Comparison of ENCODE assay signal across 18 cellular contexts in the genomic region with DNA sequence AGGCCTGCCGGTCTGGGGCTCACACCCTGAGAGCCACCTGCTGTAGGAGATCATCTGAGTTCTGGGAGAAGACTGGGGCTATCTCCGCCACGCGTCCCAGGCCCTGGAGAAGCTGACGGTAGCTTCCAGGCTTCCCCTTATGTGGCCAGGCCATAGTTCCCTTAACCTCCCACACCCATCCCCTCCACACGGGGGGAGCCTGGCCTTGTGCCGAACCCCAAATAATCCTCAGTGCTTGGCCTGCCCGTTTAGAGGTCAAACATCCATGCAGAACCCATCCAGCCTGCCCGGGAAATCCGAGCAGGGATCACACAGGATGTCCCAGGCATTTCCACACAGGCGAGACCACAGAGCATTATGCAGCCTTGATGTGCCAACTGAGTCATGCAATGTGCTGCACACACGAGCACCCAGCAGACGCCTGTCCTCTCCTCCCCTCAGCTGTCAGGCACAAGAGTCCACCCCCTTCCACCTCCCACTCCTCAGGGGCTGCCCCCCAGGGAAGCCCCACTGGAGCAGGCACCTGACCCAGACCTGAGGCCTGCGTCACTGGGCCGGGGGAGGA.
DNase-seq lines count a peak whose midpoint lies in the region; ATAC-seq and TF ChIP-seq lines count a peak whose summit lies in the region.
"Had no signal": no experiment of that assay in that cellular context is flagged by ENCODE, and none has a peak within 500 bp of the region (broad histone marks: within the 10 kb centered on the region; RNA-seq: fewer than 3 reads in every experiment).

No MANE protein-coding gene starts in this region.

- no peak overlapping the region for H2AFZ ChIP-seq in fibroblast of lung (ENCODE audit: low read length)

- ATAC-seq in psoas muscle: peak in 3 of 4 donors; percentile 36 to 57 (median 55)
- ATAC-seq: activated CD8-positive, alpha-beta memory T cell treated with anti-CD3 and anti-CD28 coated beads, Interleukin-2, amount 10 ng/mL, durations not matched to agents 7 days and 5 days; left lobe of liver; stimulated activated naive B cell treated with anti-CD40 and anti-IgM and Interleukin-4, amounts not matched to agents 10 μg/mL and 1 μg/mL and 100 μg/mL, for 72 hours had no signal

- DNase-seq in EH (ENCODE audit: low read depth): peak; percentile 31
- peak; percentile 58 for DNase-seq in NB4 (ENCODE audit: low read depth)
- DNase-seq in fibroblast of lung (ENCODE audit: low read depth in 2 of 2): peak; percentile 42 to 79
- DNase-seq in psoas muscle: no peak
- no peak for DNase-seq in HUDEP-2 (lab: John Stamatoyannopoulos, UW; ENCODE audit: unreplicated experiment in 76 of 76)
- no peak for DNase-seq in HEK293T (ENCODE audit: extremely low spot score)
- DNase-seq in NCI-H1436 (lab: John Stamatoyannopoulos, UW): no peak
- no peak for DNase-seq in mucosa of gallbladder (ENCODE audit: low spot score)
- DNase-seq: activated CD4-positive, alpha-beta T cell treated with anti-CD3 and anti-CD28 coated beads for 1 hour; activated CD8-positive, alpha-beta memory T cell treated with anti-CD3 and anti-CD28 coated beads, Interleukin-2, amount 10 ng/mL, durations not matched to agents 7 days and 5 days; activated effector memory CD4-positive, alpha-beta T cell treated with anti-CD3 and anti-CD28 coated beads, Interleukin-2, amount 50 U/mL, for 16 hours; amniotic stem cell; CD4-positive, CD25-positive, alpha-beta regulatory T cell; DND-41; naive B cell; NCI-H1694; stimulated activated naive B cell treated with anti-CD40 and anti-IgM and Interleukin-4, amounts not matched to agents 10 μg/mL and 1 μg/mL and 100 μg/mL, for 72 hours had no signal

- peaks cover 2% of the 10 kb centered on the region for H3K4me1 ChIP-seq in fibroblast of lung (ENCODE audit: control insufficient read depth, extremely low read depth, insufficient read depth, low read length)
- H3K4me1 ChIP-seq in psoas muscle: peaks cover 22% of the 10 kb centered on the region

- TF ChIP-seq CTCF in NB4 (IDR thresholded peaks at IDR 0.05; ENCODE audit: low read depth, low read length) (no peak), fibroblast of lung (conservative IDR thresholded peaks at IDR 0.05 in 1 of 2, IDR thresholded peaks at IDR 0.05 in 1 of 2; ENCODE audit: low read depth in 1 of 2, low read length in 2 of 2) (no peak), psoas muscle (IDR thresholded peaks at IDR 0.05) (no peak)

- H3K79me2 ChIP-seq in fibroblast of lung (ENCODE audit: control insufficient read depth, insufficient read depth, low read length): no peaks in the 10 kb centered on the region

- CTCF ChIA-PET in HEK293T (lab: Yijun Ruan, JAX): interaction anchor here (0.6 kb wide), 1 partner anchor 77 kb away, joined by 3 read pairs; no protein-coding TSS in a partner anchor

- H3K9me3 ChIP-seq in fibroblast of lung (ENCODE audit: control insufficient read depth, insufficient read depth, low read depth, low read length) (no peaks in the 10 kb centered on the region), psoas muscle (no peaks in the 10 kb centered on the region)

- no peak overlapping the region for H3K4me2 ChIP-seq in fibroblast of lung (ENCODE audit: extremely low read depth, insufficient read depth, low read length)

- intact Hi-C loops in psoas muscle (cut with DNase I): no loop called here

- TF ChIP-seq POLR2A in NB4 (IDR thresholded peaks at IDR 0.05; ENCODE audit: extremely low read depth, insufficient read length): no peak

- no peak overlapping the region for H3K9ac ChIP-seq in fibroblast of lung (ENCODE audit: insufficient read depth, low read length)

- H3K27me3 ChIP-seq in fibroblast of lung (ENCODE audit: control insufficient read depth, insufficient read depth, low read length) (no peaks in the 10 kb centered on the region), psoas muscle (ENCODE audit: insufficient read depth in 3 of 3, low read length in 2 of 3) (no peaks in the 10 kb centered on the region)

- no peaks in the 10 kb centered on the region for H3K36me3 ChIP-seq in fibroblast of lung (ENCODE audit: control insufficient read depth, insufficient read depth, low read length)
- H3K36me3 ChIP-seq in psoas muscle (ENCODE audit: insufficient read depth in 1 of 2, low read depth in 1 of 2): no peaks in the 10 kb centered on the region

- 76 to 86% (median 77%) methylated on average over 15 of the region's 15 CpGs for whole genome bisulfite sequencing in psoas muscle, 3 donors

- no peaks in the 10 kb centered on the region for H4K20me1 ChIP-seq in fibroblast of lung (ENCODE audit: control insufficient read depth, extremely low read depth, insufficient read depth, low read length)

- POLR2A ChIA-PET in HEK293T (lab: Yijun Ruan, JAX): no interaction called here

- H3K4me3 ChIP-seq in NB4 (ENCODE audit: low read depth, low read length): no peak overlapping the region
- H3K4me3 ChIP-seq in fibroblast of lung (replicated peaks in 1 of 4; ENCODE audit: control extremely low read depth in 1 of 4, insufficient read depth in 1 of 4, low read depth in 3 of 4, low read length in 4 of 4): no peak overlapping the region
- no peak overlapping the region for H3K4me3 ChIP-seq in psoas muscle

- no peak overlapping the region for H3K27ac ChIP-seq in fibroblast of lung (ENCODE audit: insufficient read depth, low read length)
- H3K27ac ChIP-seq in psoas muscle: no peak overlapping the region

TF ChIP-seq in HEK293T, 16 proteins besides CTCF, POLR2A, EP300 and RAD21:
- TF ChIP-seq BHLHE40 (IDR thresholded peaks at IDR 0.05; ENCODE audit: borderline replicate concordance): no peak
- TF ChIP-seq ELF4 (IDR thresholded peaks at IDR 0.05): no peak
- TF ChIP-seq NFRKB (IDR thresholded peaks at IDR 0.05): no peak
- TF ChIP-seq CTBP1 (IDR thresholded peaks at IDR 0.05; ENCODE audit: borderline replicate concordance): no peak
- TF ChIP-seq ZNF384 (IDR thresholded peaks at IDR 0.05): no peak
- TF ChIP-seq FOXK2 (IDR thresholded peaks at IDR 0.05): no peak
- no peak for TF ChIP-seq SP1 (IDR thresholded peaks at IDR 0.05)
- TF ChIP-seq, protein P1, sequence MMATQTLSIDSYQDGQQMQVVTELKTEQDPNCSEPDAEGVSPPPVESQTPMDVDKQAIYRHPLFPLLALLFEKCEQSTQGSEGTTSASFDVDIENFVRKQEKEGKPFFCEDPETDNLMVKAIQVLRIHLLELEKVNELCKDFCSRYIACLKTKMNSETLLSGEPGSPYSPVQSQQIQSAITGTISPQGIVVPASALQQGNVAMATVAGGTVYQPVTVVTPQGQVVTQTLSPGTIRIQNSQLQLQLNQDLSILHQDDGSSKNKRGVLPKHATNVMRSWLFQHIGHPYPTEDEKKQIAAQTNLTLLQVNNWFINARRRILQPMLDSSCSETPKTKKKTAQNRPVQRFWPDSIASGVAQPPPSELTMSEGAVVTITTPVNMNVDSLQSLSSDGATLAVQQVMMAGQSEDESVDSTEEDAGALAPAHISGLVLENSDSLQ (IDR thresholded peaks at IDR 0.05): no peak
- TF ChIP-seq FOXM1 (IDR thresholded peaks at IDR 0.05; ENCODE audit: borderline replicate concordance): no peak
- no peak for TF ChIP-seq TARDBP (IDR thresholded peaks at IDR 0.05)
- TF ChIP-seq LEF1 (IDR thresholded peaks at IDR 0.05; ENCODE audit: borderline replicate concordance): no peak
- TF ChIP-seq FOXA1 (IDR thresholded peaks at IDR 0.05): no peak
- no peak for TF ChIP-seq ARNT (IDR thresholded peaks at IDR 0.05)
- no peak for TF ChIP-seq L3MBTL2 (conservative IDR thresholded peaks at IDR 0.05)
- no peak for TF ChIP-seq SUZ12 (IDR thresholded peaks at IDR 0.05)

Comparison
In these comparisons a context has a peak if more than half of its experiments do, and no peak if none do; other contexts are left out.
1. DNase-seq: peak in EH (single experiment), NB4 (single experiment) and fibroblast of lung (2 of 2); none in psoas muscle (0 of 2), HUDEP-2 (0 of 76), HEK293T (single experiment), NCI-H1436 (single experiment) and mucosa of gallbladder (single experiment).